In genomic region chr9:8863886-8864881, GRCh38 we compare ENCODE assay signal across 18 cellular contexts.
DNase-seq lines count a peak whose midpoint lies in the region; FAIRE-seq and TF ChIP-seq lines count a peak whose summit lies in the region.
"Had no signal": no experiment of that assay in that cellular context is flagged by ENCODE, and none has a peak within 500 bp of the region (broad histone marks: within the 10 kb centered on the region; RNA-seq: fewer than 3 reads in every experiment).

No MANE protein-coding gene starts in this region.

- H3K79me1 ChIP-seq in trophoblast cell (ENCODE audit: low read length) = no peaks in the 10 kb centered on the region

- H4K8ac ChIP-seq in trophoblast cell (ENCODE audit: low read depth, low read length) = no peak overlapping the region

- intact Hi-C loops in uterus (cut with DNase I; ENCODE audit: low total_unique reads) = no loop called here

- WGBS in trophoblast cell (ENCODE audit: extremely low coverage, insufficient coverage, insufficient read length) = no CpG with 5 or more reads among the region's 8 CpGs

- TF ChIP-seq POLR2A in uterus (IDR thresholded peaks at IDR 0.05) = no peak

- H2AK5ac ChIP-seq in trophoblast cell (ENCODE audit: low read length) = no peak overlapping the region

- H3K4ac ChIP-seq in trophoblast cell (ENCODE audit: low read depth, low read length) = no peak overlapping the region

- H2AFZ ChIP-seq in trophoblast cell (ENCODE audit: insufficient read depth, low read length, poor library complexity) = no peak overlapping the region

- no peak overlapping the region for H2BK120ac ChIP-seq in trophoblast cell (ENCODE audit: insufficient read depth, low read length, poor library complexity)

- H3K4me2 ChIP-seq in trophoblast cell (ENCODE audit: low read length) = peak overlapping the region; percentile 3

- no peak overlapping the region for H4K91ac ChIP-seq in trophoblast cell (ENCODE audit: low read depth, low read length)

- H2BK5ac ChIP-seq in trophoblast cell (ENCODE audit: low read depth, low read length, poor library complexity) = no peak overlapping the region

- H3K27ac ChIP-seq in HUES6 (ENCODE audit: low read depth, low read length) (peak overlapping the region; percentile 35; the same call in 1 of the 2 replicates), iPS-20b (ENCODE audit: low read length) (no peak overlapping the region), trophoblast cell (ENCODE audit: low read depth, low read length) (peak overlapping the region; percentile 19), uterus (no peak overlapping the region)
- H3K27ac ChIP-seq: C4-2B, right atrium auricular region, SJSA1 had no signal

- H3K36me3 ChIP-seq in HUES6 (ENCODE audit: control insufficient read depth, insufficient read depth, low read length) (no peaks in the 10 kb centered on the region), bronchial epithelial cell (ENCODE audit: control insufficient read depth, insufficient read depth, low read length) (no peaks in the 10 kb centered on the region), iPS-20b (ENCODE audit: insufficient read depth, low read depth, low read length) (no peaks in the 10 kb centered on the region), trophoblast cell (ENCODE audit: control insufficient read depth in 1 of 2, insufficient read depth in 2 of 2, low read length in 2 of 2) (no peaks in the 10 kb centered on the region), uterus (no peaks in the 10 kb centered on the region)
- H3K36me3 ChIP-seq: right atrium auricular region, SJSA1 had no signal

- no peak overlapping the region for H3K4me3 ChIP-seq in HUES6 (ENCODE audit: low read depth, low read length)
- H3K4me3 ChIP-seq in bronchial epithelial cell (ENCODE audit: low read depth, low read length) = peak overlapping the region; percentile 5
- H3K4me3 ChIP-seq in iPS-20b (ENCODE audit: low read length) = 0 out of 2 replicates have a peak overlapping the region, but pooled peaks have one; percentile 20
- H3K4me3 ChIP-seq in trophoblast cell (ENCODE audit: low read depth, low read length) = no peak overlapping the region
- H3K4me3 ChIP-seq in uterus = no peak overlapping the region
- H3K4me3 ChIP-seq: right atrium auricular region, SJSA1 had no signal

- no peaks in the 10 kb centered on the region for H3K79me2 ChIP-seq in trophoblast cell (ENCODE audit: control insufficient read depth, insufficient read depth, low read length, poor library complexity)

- FAIRE-seq in bronchial epithelial cell (lab: Jason Lieb, UNC) = no peak
- FAIRE-seq: TTC549 had no signal

- in situ Hi-C loops in G401 (cut with HindIII; ENCODE audit: low sequenced_read_pairs) = no loop called here

- H3K14ac ChIP-seq in trophoblast cell (ENCODE audit: low read length) = no peak overlapping the region

- no peak overlapping the region for H3K23ac ChIP-seq in trophoblast cell (ENCODE audit: low read length)

- no peaks in the 10 kb centered on the region for H3K9me3 ChIP-seq in HUES6 (ENCODE audit: control insufficient read depth, insufficient read depth, low read depth, low read length)
- H3K9me3 ChIP-seq in iPS-20b (ENCODE audit: insufficient read depth, low read depth, low read length) = no peaks in the 10 kb centered on the region
- no peaks in the 10 kb centered on the region for H3K9me3 ChIP-seq in trophoblast cell (ENCODE audit: insufficient read depth, low read depth, low read length)
- H3K9me3 ChIP-seq in uterus = no peaks in the 10 kb centered on the region
- H3K9me3 ChIP-seq: right atrium auricular region, SJSA1 had no signal

- no peak overlapping the region for H2BK12ac ChIP-seq in trophoblast cell (ENCODE audit: low read length)

- TF ChIP-seq CTCF in bronchial epithelial cell (IDR thresholded peaks at IDR 0.05; ENCODE audit: insufficient read depth, low read length, severe bottlenecking) (no peak), uterus (IDR thresholded peaks at IDR 0.05) (no peak)

- H4K12ac ChIP-seq in trophoblast cell (ENCODE audit: low read depth, low read length) = no peak overlapping the region

- H3K18ac ChIP-seq in trophoblast cell (ENCODE audit: low read length) = no peak overlapping the region

- H3K9ac ChIP-seq in HUES6 (ENCODE audit: low read length) (no peak overlapping the region), iPS-20b (ENCODE audit: low read depth, low read length) (no peak overlapping the region), trophoblast cell (ENCODE audit: low read length) (no peak overlapping the region)

- DNase-seq in bronchial epithelial cell (ENCODE audit: low read depth) (peak; percentile 87), trophoblast cell (peak; percentile 48 to 50), hepatic stellate cell (ENCODE audit: low spot score) (no peak), G401 (ENCODE audit: low spot score) (no peak), uterus (no peak)
- DNase-seq in activated naive CD4-positive, alpha-beta T cell treated with anti-CD3 and anti-CD28 coated beads, Interleukin-2, amount 50 U/mL, for 16 hours = no peak
- DNase-seq: activated CD4-positive, alpha-beta memory T cell treated with anti-CD3 and anti-CD28 coated beads, Interleukin-2, amount 10 ng/mL, durations not matched to agents 7 days and 5 days; aorta; DND-41; effector CD4-positive, alpha-beta T cell; MM.1S; stimulated activated CD4-positive, alpha-beta T cell treated with anti-CD3 and anti-CD28 coated beads, Interleukin-2, amount 100 ng/mL, for 24 hours had no signal

- H3K27me3 ChIP-seq in HUES6 (ENCODE audit: control insufficient read depth, insufficient read depth, low read length) (no peaks in the 10 kb centered on the region; the same call in 1 of the 2 replicates), bronchial epithelial cell (ENCODE audit: control insufficient read depth, insufficient read depth, low read length) (peaks cover under 1% of the 10 kb centered on the region), iPS-20b (ENCODE audit: insufficient read depth, low read length) (peaks cover 2% of the 10 kb centered on the region; the same call in 1 of the 2 replicates), trophoblast cell (ENCODE audit: insufficient read depth, low read length) (no peaks in the 10 kb centered on the region), uterus (no peaks in the 10 kb centered on the region)
- H3K27me3 ChIP-seq: right atrium auricular region, SJSA1 had no signal

- peaks cover 18% of the 10 kb centered on the region for H3K4me1 ChIP-seq in HUES6 (ENCODE audit: control insufficient read depth, insufficient read depth, low read length)
- H3K4me1 ChIP-seq in iPS-20b (ENCODE audit: insufficient read depth, low read length) = peaks cover 16% of the 10 kb centered on the region
- H3K4me1 ChIP-seq in trophoblast cell (ENCODE audit: control insufficient read depth in 1 of 2, insufficient read depth in 2 of 2, low read length in 2 of 2) = peaks cover 0 to 2% of the 10 kb centered on the region in 2 experiments
- H3K4me1 ChIP-seq in uterus = no peaks in the 10 kb centered on the region
- H3K4me1 ChIP-seq: right atrium auricular region, SJSA1 had no signal

Comparison
In these comparisons a context has a peak if more than half of its experiments do, and no peak if none do; other contexts are left out.
1. H3K27ac ChIP-seq: peak in HUES6 (single experiment) and trophoblast cell (single experiment); none in iPS-20b (single experiment) and uterus (0 of 2).
2. H3K4me3 ChIP-seq: peak in bronchial epithelial cell (single experiment) and iPS-20b (single experiment); none in HUES6 (single experiment), trophoblast cell (single experiment) and uterus (0 of 2).
3. DNase-seq: peak in bronchial epithelial cell (single experiment) and trophoblast cell (2 of 2); none in hepatic stellate cell (single experiment), G401 (single experiment), uterus (0 of 2) and activated naive CD4-positive, alpha-beta T cell treated with anti-CD3 and anti-CD28 coated beads, Interleukin-2, amount 50 U/mL, for 16 hours (single experiment).